In genomic region chr6:47221565-47221964, GRCh38 we compare ENCODE assay signal across 22 cellular contexts.
"Had no signal": no experiment of that assay in that cellular context is flagged by ENCODE, and none has a peak within 500 bp of the region (broad histone marks: within the 10 kb centered on the region; RNA-seq: fewer than 3 reads in every experiment).

No MANE protein-coding gene starts in this region.

- H3K4me1 ChIP-seq: adrenal gland, breast epithelium, left ventricle myocardium inferior, prostate gland, transverse colon, uterus had no signal

- H3K4me3 Mint-ChIP-seq: activated T-cell treated with anti-CD3 and anti-CD28 coated beads, Interleukin-2, amount 50 U/mL, for 72 hours; memory B cell; naive B cell; neural crest cell; stimulated activated naive CD8-positive, alpha-beta T cell treated with anti-CD3 and anti-CD28 coated beads, Interleukin-15, Interleukin-2, amounts not matched to agents 100 ng/mL and 50 ng/mL, for 24 hours had no signal

- H3K27ac Mint-ChIP-seq: activated naive CD4-positive, alpha-beta T cell treated with anti-CD3 and anti-CD28 coated beads, Interleukin-2, amount 50 U/mL, for 72 hours; activated T-cell treated with anti-CD3 and anti-CD28 coated beads, Interleukin-2, amount 50 U/mL, for 72 hours; memory B cell; naive B cell; stimulated activated naive CD8-positive, alpha-beta T cell treated with anti-CD3 and anti-CD28 coated beads, Interleukin-15, Interleukin-2, amounts not matched to agents 100 ng/mL and 50 ng/mL, for 24 hours had no signal

- ATAC-seq: activated naive CD4-positive, alpha-beta T cell treated with anti-CD3 and anti-CD28 coated beads, Interleukin-2, amount 50 U/mL, for 72 hours; activated T-cell treated with anti-CD3 and anti-CD28 coated beads, Interleukin-2, amount 50 U/mL, for 72 hours; mucosa of descending colon; right cardiac atrium had no signal

- H3K4me1 Mint-ChIP-seq: memory B cell, naive B cell had no signal

- H3K36me3 Mint-ChIP-seq: activated naive CD4-positive, alpha-beta T cell treated with anti-CD3 and anti-CD28 coated beads, Interleukin-2, amount 50 U/mL, for 72 hours; memory B cell had no signal

- H3K36me3 ChIP-seq: adrenal gland, breast epithelium, left ventricle myocardium inferior, prostate gland, transverse colon, uterus had no signal

- H3K4me3 ChIP-seq: adrenal gland, breast epithelium, coronary artery, left ventricle myocardium inferior, mucosa of descending colon, prostate gland, transverse colon, uterus had no signal

- H3K9me3 ChIP-seq: adrenal gland, breast epithelium, mucosa of descending colon, prostate gland, transverse colon, uterus had no signal

- DNase-seq: activated CD4-positive, alpha-beta T cell treated with anti-CD3 and anti-CD28 coated beads, Interleukin-2, amount 50 U/mL, for 1 hour; activated CD4-positive, CD25-positive, alpha-beta regulatory T cell treated with anti-CD3 and anti-CD28 coated beads, Interleukin-2, amount 50 U/mL, for 72 hours; activated CD8-positive, alpha-beta memory T cell treated with anti-CD3 and anti-CD28 coated beads for 24 hours; activated gamma-delta T cell; activated T-cell treated with anti-CD3 and anti-CD28 coated beads, Interleukin-2, amount 50 U/mL, for 72 hours; adrenal gland; head of caudate nucleus; left ventricle myocardium inferior; mucosa of descending colon; naive B cell; right cardiac atrium; stimulated activated CD4-positive, alpha-beta T cell treated with anti-CD3 and anti-CD28 coated beads, Interleukin-2, amount 100 ng/mL, for 24 hours; T1000; transverse colon; uterus had no signal

- H3K27me3 Mint-ChIP-seq: stimulated activated naive CD8-positive, alpha-beta T cell treated with anti-CD3 and anti-CD28 coated beads, Interleukin-15, Interleukin-2, amounts not matched to agents 100 ng/mL and 50 ng/mL, for 24 hours had no signal

- H3K27me3 ChIP-seq: adrenal gland, breast epithelium, transverse colon, uterus had no signal

- H3K27ac ChIP-seq: adrenal gland, breast epithelium, coronary artery, left ventricle myocardium inferior, prostate gland, transverse colon, uterus had no signal
